8 cellular contexts compared by ENCODE assay signal in the genomic region with DNA sequence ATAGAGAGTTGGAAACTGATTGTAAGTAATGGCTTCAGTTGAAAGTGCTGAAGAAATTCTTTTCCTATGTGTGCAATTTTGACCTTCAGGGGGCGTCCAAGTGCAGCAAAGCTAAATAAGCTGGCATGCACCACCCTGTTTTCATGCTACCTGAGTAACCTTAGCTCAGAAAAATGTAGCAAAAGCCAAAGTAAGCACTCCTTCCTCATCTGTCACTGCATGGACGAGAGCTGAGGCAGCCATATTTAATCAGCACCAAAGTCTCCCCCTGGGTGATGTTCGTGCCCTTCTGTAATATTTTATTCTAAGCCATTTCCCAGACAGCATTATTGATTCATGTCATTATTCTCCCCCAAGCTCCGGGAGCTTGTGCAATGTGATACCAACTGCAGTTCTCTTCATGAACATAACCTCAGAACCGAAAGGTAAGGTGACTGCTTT.
DNase-seq lines count a peak whose midpoint lies in the region; ATAC-seq, FAIRE-seq and TF ChIP-seq lines count a peak whose summit lies in the region.

No MANE protein-coding gene starts in this region.

- H3K27me3 ChIP-seq in DOHH2 (ENCODE audit: control insufficient read depth, low read length) (0 out of 2 replicates have a peak, but pooled peaks cover 6% of the 10 kb centered on the region), H1 (replicated peaks in 1 of 4; ENCODE audit: control insufficient read depth in 3 of 4, extremely low read depth in 1 of 4, insufficient read depth in 3 of 4, low read length in 3 of 4) (no peaks in the 10 kb centered on the region)

- H3K9me3 ChIP-seq in DOHH2 (ENCODE audit: control insufficient read depth, insufficient read depth, low read length), result no peaks in the 10 kb centered on the region
- H3K9me3 ChIP-seq in H1 (ENCODE audit: insufficient read depth in 2 of 2, low read depth in 1 of 2, low read length in 1 of 2), result no peaks in the 10 kb centered on the region; a peak in 1 of 4 replicates

- no peaks in the 10 kb centered on the region for H3K27me3 Mint-ChIP-seq in neural crest cell (ENCODE audit: low read depth)

- H3K9ac ChIP-seq in H1 (replicated peaks in 1 of 4; ENCODE audit: extremely low read depth in 1 of 4, low read depth in 3 of 4, low read length in 3 of 4), result no peak overlapping the region

- H2BK5ac ChIP-seq in H1 (ENCODE audit: low read depth, low read length), result no peak overlapping the region

- H2BK120ac ChIP-seq in H1 (replicated peaks; ENCODE audit: low read depth, low read length), result no peak overlapping the region

- H4K5ac ChIP-seq in H1 (ENCODE audit: insufficient read length, low read depth, low read length), result no peak overlapping the region

- no peak overlapping the region for H3K4ac ChIP-seq in H1 (replicated peaks; ENCODE audit: insufficient read length, low read depth, low read length)

- H3K36me3 Mint-ChIP-seq in neural crest cell (ENCODE audit: low read depth), result no peaks in the 10 kb centered on the region

- H2AK5ac ChIP-seq in H1 (ENCODE audit: low read depth, low read length), result no peak overlapping the region

- H2BK12ac ChIP-seq in H1 (ENCODE audit: low read depth, low read length), result no peak overlapping the region

- no peak overlapping the region for H2BK20ac ChIP-seq in H1 (ENCODE audit: low read length)

- H3K18ac ChIP-seq in H1 (ENCODE audit: extremely low read depth, low read length), result no peak overlapping the region

- H3F3A ChIP-seq in DOHH2 (ENCODE audit: control insufficient read depth, insufficient read depth), result no peaks in the 10 kb centered on the region

- no peak for ATAC-seq in GM18505 (IDR thresholded peaks at IDR 0.05; ENCODE audit: unreplicated experiment)
- no peak for ATAC-seq in GM21786 (IDR thresholded peaks at IDR 0.05; ENCODE audit: unreplicated experiment)

- no peaks in the 10 kb centered on the region for H3K79me2 ChIP-seq in DOHH2 (ENCODE audit: control insufficient read depth, low read length)
- H3K79me2 ChIP-seq in H1 (ENCODE audit: control insufficient read depth in 1 of 2, insufficient read depth in 2 of 2, low read length in 2 of 2), result no peaks in the 10 kb centered on the region

- H3K9me2 ChIP-seq in DOHH2 (replicated peaks; ENCODE audit: control insufficient read depth, low read length), result no peaks in the 10 kb centered on the region

- no peaks in the 10 kb centered on the region for H3K36me3 ChIP-seq in DOHH2 (ENCODE audit: control insufficient read depth, low read length)
- H3K36me3 ChIP-seq in H1 (ENCODE audit: control insufficient read depth in 2 of 4, insufficient read depth in 4 of 4, low read length in 3 of 4), result no peaks in the 10 kb centered on the region

- DNase-seq in OCI-M1 (lab: John Stamatoyannopoulos, UW) (peak; percentile 78), H1 (ENCODE audit: low read depth in 1 of 2, low spot score in 2 of 2) (peak in 1 of 2 experiments; percentile 72), neural crest cell (ENCODE audit: low read depth, low spot score) (peak; percentile 57), superior temporal gyrus (ENCODE audit: extremely low spot score) (no peak)

- H2BK15ac ChIP-seq in H1 (ENCODE audit: low read length), result no peak overlapping the region

- H4K20me1 ChIP-seq in DOHH2 (ENCODE audit: control insufficient read depth, insufficient read depth, low read depth, low read length) (no peaks in the 10 kb centered on the region), H1 (replicated peaks in 1 of 2; ENCODE audit: control insufficient read depth in 1 of 2, insufficient read depth in 2 of 2, low read length in 2 of 2) (no peaks in the 10 kb centered on the region)

- no peak overlapping the region for H3K14ac ChIP-seq in H1 (ENCODE audit: insufficient read length)

- no peak overlapping the region for H3K23ac ChIP-seq in H1 (ENCODE audit: insufficient read length)

- no peaks in the 10 kb centered on the region for H3K79me1 ChIP-seq in H1 (ENCODE audit: low read depth, low read length)

- TF ChIP-seq POLR2A in H1 (IDR thresholded peaks at IDR 0.05; ENCODE audit: control extremely low read depth in 1 of 2, low read depth in 2 of 2, low read length in 2 of 2) (no peak), GM18505 (IDR thresholded peaks at IDR 0.05; ENCODE audit: borderline replicate concordance, extremely low read depth, insufficient read depth, insufficient read length) (no peak)

- H3K9me3 Mint-ChIP-seq in neural crest cell, result no peaks in the 10 kb centered on the region

- TF ChIP-seq CTCF in DOHH2 (IDR thresholded peaks at IDR 0.05; ENCODE audit: low read depth, low read length, poor library complexity, severe bottlenecking) (peak; percentile 71), H1 (IDR thresholded peaks at IDR 0.05; ENCODE audit: control extremely low read depth in 1 of 3, insufficient read depth in 1 of 3, low read depth in 1 of 3, low read length in 3 of 3) (peak in 2 of 3 experiments; percentile 66 to 79; a peak in 3 of 4 replicates), neural crest cell (conservative IDR thresholded peaks at IDR 0.05) (peak; percentile 72)

- no peak overlapping the region for H4K8ac ChIP-seq in H1 (ENCODE audit: extremely low read depth, insufficient read depth, low read length)

- no peak overlapping the region for H4K91ac ChIP-seq in H1 (replicated peaks; ENCODE audit: insufficient read length, low read length)

- TF ChIP-seq RAD21 in Ishikawa (IDR thresholded peaks at IDR 0.05; ENCODE audit: low read depth) (peak; percentile 87), H1 (IDR thresholded peaks at IDR 0.05 in 1 of 2, conservative IDR thresholded peaks at IDR 0.05 in 1 of 2; ENCODE audit: low read depth in 2 of 2, low read length in 2 of 2) (peak; percentile 74 to 75)

- H3K4me3 Mint-ChIP-seq in neural crest cell, result no peak overlapping the region

- peak; percentile 76 for FAIRE-seq in H1 (lab: Jason Lieb, UNC)

- 59% methylated on average over 5 of the region's 5 CpGs; no CpG with 5 or more reads in 1 of the 2 experiments for WGBS in H1 (ENCODE audit: extremely low coverage in 1 of 2, insufficient coverage in 1 of 2, insufficient read length in 1 of 2, insufficient replicate concordance in 2 of 2, low coverage in 1 of 2, low lambda C conversion rate in 2 of 2, missing lambda C conversion rate in 1 of 2), 2 experiments

- H3K23me2 ChIP-seq in H1 (ENCODE audit: low read depth, low read length), result no peaks in the 10 kb centered on the region

- H3K4me2 ChIP-seq in DOHH2 (ENCODE audit: low read length) (no peak overlapping the region), H1 (ENCODE audit: insufficient read depth in 1 of 2, low read depth in 2 of 2, low read length in 2 of 2) (no peak overlapping the region)

- peaks cover 20% of the 10 kb centered on the region for H3K4me1 Mint-ChIP-seq in neural crest cell

- POLR2A ChIA-PET in H1 (lab: Charles Lee; ENCODE audit: partially characterized antibody), result no interaction called here

- CTCF ChIA-PET in H1 (lab: Charles Lee; ENCODE audit: partially characterized antibody), result interaction anchor here (0.6 to 2.4 kb wide), 17 partner anchors 10 to 1230 kb away, joined by 3 to 11 read pairs (median 3); no protein-coding TSS in a partner anchor

- H3K4me3 ChIP-seq in DOHH2 (ENCODE audit: low read length), result no peak overlapping the region
- H3K4me3 ChIP-seq in H1 (ENCODE audit: extremely low read depth in 1 of 4, insufficient read depth in 2 of 4, low read depth in 3 of 4, low read length in 4 of 4), result no peak overlapping the region

- TF ChIP-seq EP300 in Ishikawa (IDR thresholded peaks at IDR 0.05; ENCODE audit: borderline replicate concordance) (no peak), H1 (IDR thresholded peaks at IDR 0.05; ENCODE audit: borderline replicate concordance in 1 of 2, low read depth in 2 of 2, low read length in 2 of 2) (no peak)

- H2AFZ ChIP-seq in H1 (ENCODE audit: low read length), result 0 out of 2 replicates have a peak overlapping the region, but pooled peaks have one; percentile 28

- H3K27ac ChIP-seq in DOHH2 (ENCODE audit: low read depth, low read length) (no peak overlapping the region), H1 (ENCODE audit: low read depth, low read length) (no peak overlapping the region)

- H3K4me1 ChIP-seq in DOHH2 (ENCODE audit: control insufficient read depth, low read length) (no peaks in the 10 kb centered on the region), H1 (replicated peaks in 1 of 4; ENCODE audit: control insufficient read depth in 3 of 4, insufficient read depth in 4 of 4, low read length in 3 of 4) (peaks cover 0 to 4% (median 0%) of the 10 kb centered on the region in 4 experiments; a peak in 1 of 7 replicates)

- no peak overlapping the region for H3K27ac Mint-ChIP-seq in neural crest cell (ENCODE audit: unreplicated experiment)

- H3K56ac ChIP-seq in H1 (replicated peaks; ENCODE audit: insufficient read length, low read depth, low read length), result no peak overlapping the region

TF ChIP-seq in Ishikawa, 13 proteins besides CTCF, POLR2A, EP300 and RAD21 (continues in another document):
- TF ChIP-seq NFIC (IDR thresholded peaks at IDR 0.05) (0 out of 2 replicates have a peak, but pooled peaks have one; percentile 26), EGR1 (IDR thresholded peaks at IDR 0.05) (no peak), CEBPB (IDR thresholded peaks at IDR 0.05) (peak; percentile 36; the same call in 1 of the 2 replicates), TCF12 (IDR thresholded peaks at IDR 0.05; ENCODE audit: low read depth) (no peak), CREB1 (IDR thresholded peaks at IDR 0.05; ENCODE audit: low read depth) (no peak), TEAD4 (IDR thresholded peaks at IDR 0.05) (peak; percentile 47; the same call in 1 of the 2 replicates), TAF1 (IDR thresholded peaks at IDR 0.05; ENCODE audit: low read depth) (no peak)
- TF ChIP-seq, protein P1, sequence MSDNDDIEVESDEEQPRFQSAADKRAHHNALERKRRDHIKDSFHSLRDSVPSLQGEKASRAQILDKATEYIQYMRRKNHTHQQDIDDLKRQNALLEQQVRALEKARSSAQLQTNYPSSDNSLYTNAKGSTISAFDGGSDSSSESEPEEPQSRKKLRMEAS (IDR thresholded peaks at IDR 0.05), result no peak

TF ChIP-seq in H1, 55 proteins besides CTCF, POLR2A, EP300 and RAD21:
- TF ChIP-seq TEAD4 (IDR thresholded peaks at IDR 0.05; ENCODE audit: low read depth, low read length), result 0 out of 2 replicates have a peak, but pooled peaks have one; percentile 37
- peak; percentile 66; the same call in 1 of the 2 replicates for TF ChIP-seq YY1 (IDR thresholded peaks at IDR 0.05; ENCODE audit: low read depth, low read length)
- no peak for TF ChIP-seq SIX5 (IDR thresholded peaks at IDR 0.05; ENCODE audit: low read depth, low read length)
